In the genomic region with DNA sequence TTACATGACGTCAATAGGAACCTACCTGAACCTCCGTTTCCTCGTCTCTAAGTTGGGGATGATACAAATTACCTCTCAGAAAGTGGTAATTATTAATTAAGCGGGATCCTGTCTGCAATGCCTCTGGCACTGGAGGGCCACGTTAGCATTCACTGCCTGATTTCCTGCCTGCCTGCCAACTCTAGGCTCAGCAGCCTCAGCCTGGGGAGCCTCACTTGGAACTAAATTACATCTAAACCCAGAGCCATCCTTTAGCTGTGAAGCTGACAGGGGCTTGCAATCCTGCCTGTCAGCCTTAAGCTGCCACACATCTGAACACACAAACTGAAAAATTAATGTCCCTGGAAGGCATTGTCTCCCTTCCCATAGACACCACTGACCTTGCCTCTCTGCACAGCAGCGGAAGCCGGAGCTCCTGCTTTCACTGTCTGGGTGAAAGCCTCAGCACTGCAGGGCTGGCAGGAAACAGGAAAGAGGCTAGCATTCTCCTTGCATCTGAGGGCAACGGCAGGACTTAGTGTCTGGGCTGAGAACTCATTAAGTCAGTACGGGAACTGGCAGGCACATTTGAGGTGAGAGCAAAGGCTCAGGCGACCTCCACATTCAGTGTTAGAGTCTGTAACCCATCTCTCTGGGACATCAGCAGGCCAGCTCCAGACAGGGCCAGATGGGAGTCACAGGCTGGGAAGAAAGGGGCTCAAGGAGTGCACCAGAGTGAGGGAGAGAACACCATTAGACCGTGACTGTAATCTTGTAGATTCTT, we compare ENCODE assay signal across 17 cellular contexts.
DNase-seq lines count a peak whose midpoint lies in the region; ATAC-seq, FAIRE-seq and TF ChIP-seq lines count a peak whose summit lies in the region.
"Had no signal": no experiment of that assay in that cellular context is flagged by ENCODE, and none has a peak within 500 bp of the region (broad histone marks: within the 10 kb centered on the region; RNA-seq: fewer than 3 reads in every experiment).

No MANE protein-coding gene starts in this region.

- H3K4me1 ChIP-seq in BLaER1 treated with 17β-estradiol and CSF1 and Interleukin-3, amounts not matched to agents 10 nM and 100 nM = peaks cover 30 to 36% (median 33%) of the 10 kb centered on the region in 10 experiments
- H3K4me1 ChIP-seq in DND-41 (ENCODE audit: insufficient read depth, low read length) (no peaks in the 10 kb centered on the region), small intestine (ENCODE audit: control insufficient read depth in 2 of 2, insufficient read depth in 1 of 2, low read depth in 1 of 2, low read length in 1 of 2) (no peaks in the 10 kb centered on the region)
- H3K4me1 ChIP-seq: uterus had no signal

- H3K4me3 ChIP-seq in BLaER1 treated with 17β-estradiol and CSF1 and Interleukin-3, amounts not matched to agents 10 nM and 100 nM = peak overlapping the region in 5 of 10 experiments; percentile 9 to 41 (median 27); a peak in 9 of 20 replicates
- H3K4me3 ChIP-seq in DND-41 (ENCODE audit: low read depth in 1 of 2, low read length in 2 of 2) = no peak overlapping the region
- peak overlapping the region; percentile 8 for H3K4me3 ChIP-seq in neural cell (ENCODE audit: low read length)
- H3K4me3 ChIP-seq in small intestine (ENCODE audit: low read depth in 1 of 2, low read length in 2 of 2) = no peak overlapping the region
- H3K4me3 ChIP-seq: ovary, uterus had no signal

- H3F3A ChIP-seq in neural cell (ENCODE audit: insufficient read depth, low read length, poor library complexity, severe bottlenecking) = peaks cover 7% of the 10 kb centered on the region

- H3K4me2 ChIP-seq in BLaER1 treated with 17β-estradiol and CSF1 and Interleukin-3, amounts not matched to agents 10 nM and 100 nM = peak overlapping the region; percentile 57 to 86 (median 76)
- H3K4me2 ChIP-seq in DND-41 (ENCODE audit: insufficient read depth, low read length) (no peak overlapping the region), neural cell (ENCODE audit: low read length) (no peak overlapping the region)

- H3K9me3 ChIP-seq in BLaER1 treated with 17β-estradiol and CSF1 and Interleukin-3, amounts not matched to agents 10 nM and 100 nM (replicated peaks in 1 of 11) = peaks cover 7 to 31% (median 18%) of the 10 kb centered on the region in 11 experiments; a peak in 21 of 22 replicates
- H3K9me3 ChIP-seq in DND-41 (ENCODE audit: insufficient read depth, low read length, severe bottlenecking) = no peaks in the 10 kb centered on the region
- H3K9me3 ChIP-seq in neural cell (ENCODE audit: low read length) = no peaks in the 10 kb centered on the region
- H3K9me3 ChIP-seq in small intestine (ENCODE audit: control insufficient read depth, low read depth) = no peaks in the 10 kb centered on the region
- H3K9me3 ChIP-seq: ovary, uterus had no signal

- H3K79me2 ChIP-seq in DND-41 (ENCODE audit: insufficient read depth, low read length) = no peaks in the 10 kb centered on the region
- H3K79me2 ChIP-seq in neural cell (replicated peaks; ENCODE audit: insufficient read depth, low read length) = no peaks in the 10 kb centered on the region

- peak; percentile 87 for ATAC-seq in DND-41 (ENCODE audit: insufficient read depth, low read depth)
- no peak for ATAC-seq in activated CD8-positive, alpha-beta T cell treated with anti-CD3 and anti-CD28 coated beads for 36 hours
- ATAC-seq: activated CD4-positive, CD25-positive, alpha-beta regulatory T cell treated with anti-CD3 and anti-CD28 coated beads, Interleukin-2, amount 50 U/mL, for 24 hours had no signal

- H2AFZ ChIP-seq in DND-41 (ENCODE audit: low read depth, low read length) (no peak overlapping the region), neural cell (ENCODE audit: low read depth, low read length) (peak overlapping the region; percentile 9)

- WGBS in small intestine, 3 donors = 50 to 59% (median 57%) methylated on average over 11 of the region's 11 CpGs

- peak overlapping the region; percentile 26 for H3K27ac Mint-ChIP-seq in activated CD8-positive, alpha-beta T cell treated with anti-CD3 and anti-CD28 coated beads for 36 hours

- TF ChIP-seq RAD21 in neural cell (conservative IDR thresholded peaks at IDR 0.05) = peak; percentile 37

- H3K4me3 Mint-ChIP-seq in activated CD8-positive, alpha-beta T cell treated with anti-CD3 and anti-CD28 coated beads for 36 hours = peak overlapping the region; percentile 22

- H3K9me3 Mint-ChIP-seq in activated CD8-positive, alpha-beta T cell treated with anti-CD3 and anti-CD28 coated beads for 36 hours = peaks cover 13% of the 10 kb centered on the region

- H3K9ac ChIP-seq in BLaER1 treated with 17β-estradiol and CSF1 and Interleukin-3, amounts not matched to agents 10 nM and 100 nM = peak overlapping the region in 9 of 11 experiments; percentile 26 to 70 (median 58); a peak in 17 of 22 replicates
- H3K9ac ChIP-seq in DND-41 (ENCODE audit: low read depth, low read length) (no peak overlapping the region), neural cell (ENCODE audit: low read length) (peak overlapping the region; percentile 38)

- DNase-seq in DND-41 (peak; percentile 43), Kasumi-1 (lab: John Stamatoyannopoulos, UW) (no peak), small intestine (no peak), GM19238 (ENCODE audit: insufficient read length, low spot score) (no peak)
- no peak for DNase-seq in activated CD8-positive, alpha-beta T cell treated with anti-CD3 and anti-CD28 coated beads for 36 hours
- DNase-seq: caudate nucleus; effector CD4-positive, alpha-beta T cell; KBM-7; NCI-H1930; NCI-H446; ovary; SIG-M5; stimulated activated CD4-positive, alpha-beta T cell treated with anti-CD3 and anti-CD28 coated beads, Interleukin-2, amount 100 ng/mL, for 48 hours; uterus had no signal

- H3K9me2 ChIP-seq in neural cell (ENCODE audit: insufficient read depth, low read length) = no peaks in the 10 kb centered on the region

- TF ChIP-seq CTCF in DND-41 (IDR thresholded peaks at IDR 0.05; ENCODE audit: borderline replicate concordance, extremely low read depth, low read length, poor library complexity, severe bottlenecking) (no peak), neural cell (IDR thresholded peaks at IDR 0.05; ENCODE audit: poor library complexity, severe bottlenecking) (no peak)
- TF ChIP-seq CTCF in activated CD8-positive, alpha-beta T cell treated with anti-CD3 and anti-CD28 coated beads for 36 hours (IDR thresholded peaks at IDR 0.05) = no peak

- H3K4me1 Mint-ChIP-seq in activated CD8-positive, alpha-beta T cell treated with anti-CD3 and anti-CD28 coated beads for 36 hours (ENCODE audit: low read depth) = peaks cover 10% of the 10 kb centered on the region

- TF ChIP-seq EP300 in neural cell (conservative IDR thresholded peaks at IDR 0.05; ENCODE audit: poor library complexity, severe bottlenecking) = peak; percentile 77

- H3K27me3 Mint-ChIP-seq in activated CD8-positive, alpha-beta T cell treated with anti-CD3 and anti-CD28 coated beads for 36 hours = peaks cover 29% of the 10 kb centered on the region

- no peak for FAIRE-seq in small intestine (lab: Jason Lieb, UNC)

- H3K36me3 Mint-ChIP-seq in activated CD8-positive, alpha-beta T cell treated with anti-CD3 and anti-CD28 coated beads for 36 hours (ENCODE audit: low read depth) = no peaks in the 10 kb centered on the region

- CTCF ChIA-PET in activated CD8-positive, alpha-beta T cell treated with anti-CD3 and anti-CD28 coated beads for 36 hours (lab: Charles Lee) = interaction anchor here (1.1 kb wide), 1 partner anchor 44 kb away, joined by 3 read pairs; no protein-coding TSS in a partner anchor

- intact Hi-C loops in activated CD8-positive, alpha-beta T cell treated with anti-CD3 and anti-CD28 coated beads for 36 hours (cut with micrococcal nuclease) = no loop called here

- no peaks in the 10 kb centered on the region for H3K27me3 ChIP-seq in BLaER1 treated with 17β-estradiol and CSF1 and Interleukin-3, amounts not matched to agents 10 nM and 100 nM
- H3K27me3 ChIP-seq in DND-41 (ENCODE audit: insufficient read depth, low read length, poor library complexity) = no peaks in the 10 kb centered on the region
- H3K27me3 ChIP-seq in neural cell (ENCODE audit: insufficient read depth, low read depth, low read length) = no peaks in the 10 kb centered on the region
- H3K27me3 ChIP-seq in small intestine (ENCODE audit: control insufficient read depth in 2 of 2, insufficient read depth in 2 of 2, low read length in 2 of 2) = no peaks in the 10 kb centered on the region
- H3K27me3 ChIP-seq: ovary, uterus had no signal

- H3K27ac ChIP-seq in BLaER1 treated with 17β-estradiol and CSF1 and Interleukin-3, amounts not matched to agents 10 nM and 100 nM = peak overlapping the region in 9 of 11 experiments; percentile 30 to 69 (median 66); a peak in 16 of 22 replicates
- H3K27ac ChIP-seq in DND-41 (ENCODE audit: low read length) = no peak overlapping the region
- peak overlapping the region; percentile 54 for H3K27ac ChIP-seq in neural cell (ENCODE audit: low read length)
- H3K27ac ChIP-seq in small intestine (ENCODE audit: low read depth in 1 of 2, low read length in 1 of 2) = no peak overlapping the region
- H3K27ac ChIP-seq: ovary, uterus had no signal

- POLR2A ChIA-PET in activated CD8-positive, alpha-beta T cell treated with anti-CD3 and anti-CD28 coated beads for 36 hours (lab: Charles Lee) = interaction anchor here (0.9 kb wide), 1 partner anchor 1488 kb away, joined by 3 read pairs; no protein-coding TSS in a partner anchor

- H3K36me3 ChIP-seq in BLaER1 treated with 17β-estradiol and CSF1 and Interleukin-3, amounts not matched to agents 10 nM and 100 nM = no peaks in the 10 kb centered on the region
- H3K36me3 ChIP-seq in DND-41 (ENCODE audit: insufficient read depth, low read length) (no peaks in the 10 kb centered on the region), neural cell (ENCODE audit: insufficient read depth, low read length) (no peaks in the 10 kb centered on the region), small intestine (ENCODE audit: control insufficient read depth in 2 of 2, insufficient read depth in 2 of 2, low read length in 2 of 2) (no peaks in the 10 kb centered on the region)
- H3K36me3 ChIP-seq: ovary, uterus had no signal

- no peaks in the 10 kb centered on the region for H4K20me1 ChIP-seq in BLaER1 treated with 17β-estradiol and CSF1 and Interleukin-3, amounts not matched to agents 10 nM and 100 nM
- H4K20me1 ChIP-seq in DND-41 (ENCODE audit: insufficient read depth, low read length) = no peaks in the 10 kb centered on the region
- H4K20me1 ChIP-seq in neural cell (ENCODE audit: insufficient read depth) = no peaks in the 10 kb centered on the region

Comparison
In these comparisons a context has a peak if more than half of its experiments do, and no peak if none do; other contexts are left out.
1. H3K27ac ChIP-seq: peak in BLaER1 treated with 17β-estradiol and CSF1 and Interleukin-3, amounts not matched to agents 10 nM and 100 nM (9 of 11) and neural cell (single experiment); none in DND-41 (single experiment) and small intestine (0 of 2).
2. H3K4me2 ChIP-seq: peak in BLaER1 treated with 17β-estradiol and CSF1 and Interleukin-3, amounts not matched to agents 10 nM and 100 nM (11 of 11); none in DND-41 (single experiment) and neural cell (single experiment).